Comparison of ENCODE assay signal across 9 cellular contexts in the genomic region with DNA sequence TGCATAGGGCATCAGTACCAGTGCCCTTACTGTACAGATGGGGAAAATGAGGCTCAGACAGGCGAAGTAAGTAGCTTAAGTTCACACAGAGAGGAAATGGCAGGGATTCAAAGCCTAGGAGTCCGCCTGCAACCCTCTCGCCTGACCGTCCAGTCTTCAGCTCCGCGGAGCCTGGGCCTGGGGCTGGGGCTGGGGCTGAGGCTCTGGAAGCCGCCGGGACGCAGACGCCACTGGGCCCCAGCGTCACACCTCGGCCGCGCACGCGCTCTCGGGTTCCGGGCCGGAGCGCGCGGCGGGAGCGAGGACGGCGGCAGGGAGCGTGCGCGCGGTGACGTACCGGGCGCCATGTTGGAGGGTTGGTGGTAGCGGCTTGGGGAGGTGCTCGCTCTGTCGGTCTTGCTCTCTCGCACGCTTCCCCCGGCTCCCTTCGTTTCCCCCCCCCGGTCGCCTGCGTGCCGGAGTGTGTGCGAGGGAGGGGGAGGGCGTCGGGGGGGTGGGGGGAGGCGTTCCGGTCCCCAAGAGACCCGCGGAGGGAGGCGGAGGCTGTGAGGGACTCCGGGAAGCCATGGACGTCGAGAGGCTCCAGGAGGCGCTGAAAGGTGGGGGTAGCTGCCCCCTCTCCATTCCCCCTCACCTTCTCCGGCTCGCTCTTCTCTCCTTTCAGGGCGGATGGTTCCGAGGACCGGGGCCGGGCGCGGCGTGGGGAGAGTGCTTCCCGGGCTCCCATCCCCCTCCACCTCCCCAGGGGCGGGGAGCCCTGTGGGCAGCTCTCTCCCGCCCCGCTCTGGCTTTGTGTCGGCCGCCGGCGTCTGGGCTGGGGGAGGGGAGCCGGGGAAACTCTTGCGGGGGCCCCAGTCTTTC. TPM values are rescaled to one million over a fixed set of nuclear protein-coding genes. Genes with fewer than 3 reads are reported as not detected.
DNase-seq lines count a peak whose midpoint lies in the region; ATAC-seq, FAIRE-seq and TF ChIP-seq lines count a peak whose summit lies in the region.
"Had no signal": no experiment of that assay in that cellular context is flagged by ENCODE, and none has a peak within 500 bp of the region (broad histone marks: within the 10 kb centered on the region; RNA-seq: fewer than 3 reads in every experiment).

A gene with protein sequence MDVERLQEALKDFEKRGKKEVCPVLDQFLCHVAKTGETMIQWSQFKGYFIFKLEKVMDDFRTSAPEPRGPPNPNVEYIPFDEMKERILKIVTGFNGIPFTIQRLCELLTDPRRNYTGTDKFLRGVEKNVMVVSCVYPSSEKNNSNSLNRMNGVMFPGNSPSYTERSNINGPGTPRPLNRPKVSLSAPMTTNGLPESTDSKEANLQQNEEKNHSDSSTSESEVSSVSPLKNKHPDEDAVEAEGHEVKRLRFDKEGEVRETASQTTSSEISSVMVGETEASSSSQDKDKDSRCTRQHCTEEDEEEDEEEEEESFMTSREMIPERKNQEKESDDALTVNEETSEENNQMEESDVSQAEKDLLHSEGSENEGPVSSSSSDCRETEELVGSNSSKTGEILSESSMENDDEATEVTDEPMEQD (plus strand): TSS at position 339 of the 861 bp plus-strand sequence. CDS start 227 bp downstream, at position 566.

- H3K79me2 ChIP-seq in keratinocyte (ENCODE audit: control insufficient read depth, insufficient read depth, low read length): peaks cover 48% of the 10 kb centered on the region

- no peaks in the 10 kb centered on the region for H3K27me3 ChIP-seq in AG04450 (ENCODE audit: control insufficient read depth, insufficient read depth, low read length)
- H3K27me3 ChIP-seq in keratinocyte (ENCODE audit: control insufficient read depth, extremely low read depth, insufficient read depth, low read length): no peaks in the 10 kb centered on the region

- DNase-seq in AG04450 (ENCODE audit: low read depth, low spot score) (peak; percentile 64), NCI-H226 (peak; percentile 91), keratinocyte (ENCODE audit: low read depth, low spot score) (peak; percentile 38)
- DNase-seq in activated CD4-positive, CD25-positive, alpha-beta regulatory T cell treated with anti-CD3 and anti-CD28 coated beads, Interleukin-2, amount 50 U/mL, for 16 hours (ENCODE audit: low read depth, low spot score): peak; percentile 82
- peak; percentile 94 for DNase-seq in central memory CD4-positive, alpha-beta T cell
- DNase-seq in stimulated activated CD4-positive, alpha-beta T cell treated with anti-CD3 and anti-CD28 coated beads, Interleukin-15, amount 100 ng/mL, for 1 hour (ENCODE audit: low read depth in 1 of 2, low spot score in 1 of 2): peak; percentile 83 to 89

- H3K4me1 ChIP-seq in keratinocyte (ENCODE audit: control insufficient read depth, extremely low read depth, insufficient read depth, low read length): peaks cover 11% of the 10 kb centered on the region

- no peaks in the 10 kb centered on the region for H3K9me1 ChIP-seq in keratinocyte (ENCODE audit: control insufficient read depth, extremely low read depth, insufficient read depth, low read length)

- dilution Hi-C loops in keratinocyte (cut with MboI; ENCODE audit: extremely low pct_ligation_motif_present, low sequenced_read_pairs): no loop called here

- peak within 1 kb of the TSS; percentile 87 for H2AFZ ChIP-seq in keratinocyte (ENCODE audit: control insufficient read depth, low read length)

- peaks cover 0 to 10% of the 10 kb centered on the region in 2 experiments for H3K36me3 ChIP-seq in keratinocyte (ENCODE audit: control insufficient read depth in 2 of 2, extremely low read depth in 1 of 2, insufficient read depth in 2 of 2, low read length in 2 of 2)

- H3K9ac ChIP-seq in keratinocyte (ENCODE audit: control insufficient read depth, extremely low read depth, insufficient read depth, low read length): peak within 1 kb of the TSS; percentile 84

- CTCF ChIA-PET in AG04450 (lab: Charles Lee): interaction anchor here (0.6 to 2.8 kb wide), 7 partner anchors 10 to 146 kb away, joined by 3 to 26 read pairs (median 5); no protein-coding TSS in a partner anchor

- H3K27ac ChIP-seq in AG04450 (ENCODE audit: low read depth, low read length) (peak within 1 kb of the TSS; percentile 94), keratinocyte (ENCODE audit: control insufficient read depth, insufficient read depth, low read length) (peak within 1 kb of the TSS; percentile 84)

- FAIRE-seq in keratinocyte (lab: Jason Lieb, UNC): no peak
- FAIRE-seq: TTC549 had no signal

- H3K4me3 ChIP-seq in AG04450 (ENCODE audit: low read depth, low read length) (peak within 1 kb of the TSS; percentile 71), keratinocyte (ENCODE audit: control insufficient read depth in 2 of 3, extremely low read depth in 1 of 3, insufficient read depth in 2 of 3, low read depth in 1 of 3, low read length in 3 of 3) (peak within 1 kb of the TSS; percentile 74 to 89 (median 88))

- H3K4me2 ChIP-seq in keratinocyte (ENCODE audit: control insufficient read depth, extremely low read depth, insufficient read depth, low read depth, low read length): peak within 1 kb of the TSS; percentile 92

- POLR2A ChIA-PET in AG04450 (lab: Yijun Ruan, JAX): interaction anchor here (1.2 to 1.7 kb wide), 2 partner anchors 105 to 148 kb away, joined by 3 to 6 read pairs; a partner anchor contains a TSS

- peaks cover 12% of the 10 kb centered on the region for H4K20me1 ChIP-seq in keratinocyte (ENCODE audit: control insufficient read depth, extremely low read depth, insufficient read depth, low read length)

- TF ChIP-seq CTCF in AG04450 (IDR thresholded peaks at IDR 0.05; ENCODE audit: low read depth, low read length): no peak
- no peak for TF ChIP-seq CTCF in keratinocyte (optimal IDR thresholded peaks at IDR 0.05 in 1 of 3, IDR thresholded peaks at IDR 0.05 in 1 of 3, conservative IDR thresholded peaks at IDR 0.05 in 1 of 3; ENCODE audit: extremely low read depth in 1 of 3, insufficient read depth in 2 of 3, low read length in 3 of 3)

- H3K9me3 ChIP-seq in AG04450 (ENCODE audit: control insufficient read depth, insufficient read depth, low read length) (no peaks in the 10 kb centered on the region; the same call in 1 of the 2 replicates), keratinocyte (ENCODE audit: control insufficient read depth, low read depth, low read length) (no peaks in the 10 kb centered on the region)

- ATAC-seq in GM18861 (IDR thresholded peaks at IDR 0.05; ENCODE audit: unreplicated experiment) (peak; percentile 76), HG03095 (IDR thresholded peaks at IDR 0.05; ENCODE audit: unreplicated experiment) (peak; percentile 85)

RNA-seq across cellular contexts. Expression of the gene that starts here (rescaled TPM):
- polyA plus RNA-seq in AG04450 (2011; rRNA removed) (35.1 and 48.7 TPM in 2 replicates), keratinocyte (19.2 to 46.6 TPM (median 19.3 TPM) in 3 replicates)
- 12.0 and 32.3 TPM in 2 replicates for polyA minus RNA-seq in AG04450 (2011; rRNA and poly(A)+ RNA removed)
- polyA plus RNA-seq in keratinocyte (2011; ENCODE audit: low read depth): 46.7 TPM
- 13.0 and 24.2 TPM in 2 replicates for polyA plus RNA-seq in keratinocyte (2011; cell fraction: cytosol; rRNA removed)
- 19.5 and 26.1 TPM in 2 replicates for polyA plus RNA-seq in keratinocyte (2011; cell fraction: nucleus; rRNA removed)
- polyA plus RNA-seq in keratinocyte (2012; ENCODE audit: low replicate concordance): 25.6 and 32.0 TPM in 2 replicates
- polyA minus RNA-seq in keratinocyte: 0.72 to 21.5 TPM (median 8.9 TPM) in 3 replicates
- 11.3 TPM for polyA minus RNA-seq in keratinocyte (2011; cell fraction: cytosol; rRNA and poly(A)+ RNA removed)
- polyA minus RNA-seq in keratinocyte (2011; cell fraction: nucleus; rRNA and poly(A)+ RNA removed): 10.2 and 26.3 TPM in 2 replicates

Comparison
In these comparisons a context has a peak if more than half of its experiments do, and no peak if none do; other contexts are left out.
1. Peak in every context shown above with its lines: DNase-seq, ATAC-seq, H3K4me3 ChIP-seq and H3K27ac ChIP-seq.
2. DNase-seq: peak in every context shown above with its lines; median percentile 94 in central memory CD4-positive, alpha-beta T cell; 91 in NCI-H226; 86 in stimulated activated CD4-positive, alpha-beta T cell treated with anti-CD3 and anti-CD28 coated beads, Interleukin-15, amount 100 ng/mL, for 1 hour; 82 in activated CD4-positive, CD25-positive, alpha-beta regulatory T cell treated with anti-CD3 and anti-CD28 coated beads, Interleukin-2, amount 50 U/mL, for 16 hours; 64 in AG04450; 38 in keratinocyte.